ENCODE assay signal across 1 cellular context in genomic region chr6:108562503-108562993, GRCh38.
TF ChIP-seq lines count a peak whose summit lies in the region.

No MANE protein-coding gene starts in this region.

TF ChIP-seq in HepG2, 621 proteins besides CTCF, POLR2A, EP300 and RAD21 (continued from another document and continues in another):
- TF ChIP-seq MXD1 (CRISPR knock-in tag; IDR thresholded peaks at IDR 0.05) (peak; percentile 40; the same call in 1 of the 2 replicates), ZNF879 (CRISPR knock-in tag; IDR thresholded peaks at IDR 0.05) (no peak), ZNF577 (CRISPR knock-in tag; IDR thresholded peaks at IDR 0.05; ENCODE audit: borderline replicate concordance, low read depth) (no peak), CCAR2 (optimal IDR thresholded peaks at IDR 0.05; ENCODE audit: low read depth, low read length) (no peak), PCBP1 (IDR thresholded peaks at IDR 0.05; ENCODE audit: borderline replicate concordance, low read depth, low read length) (no peak), YEATS2 (CRISPR knock-in tag; IDR thresholded peaks at IDR 0.05; ENCODE audit: borderline replicate concordance) (peak; percentile 33; the same call in 1 of the 2 replicates), ZNF558 (CRISPR knock-in tag; IDR thresholded peaks at IDR 0.05; ENCODE audit: borderline replicate concordance) (no peak), ZSCAN25 (CRISPR knock-in tag; IDR thresholded peaks at IDR 0.05) (no peak), ZBTB7B (CRISPR knock-in tag; IDR thresholded peaks at IDR 0.05) (no peak), PBX3 (CRISPR knock-in tag; IDR thresholded peaks at IDR 0.05; ENCODE audit: borderline replicate concordance) (no peak), ZMYM4 (CRISPR knock-in tag; IDR thresholded peaks at IDR 0.05) (peak; percentile 65), FOSL1 (CRISPR knock-in tag; IDR thresholded peaks at IDR 0.05; ENCODE audit: borderline replicate concordance) (no peak), USF2 (IDR thresholded peaks at IDR 0.05; ENCODE audit: low read depth, low read length) (peak; percentile 82), USF2 (CRISPR knock-in tag; IDR thresholded peaks at IDR 0.05; ENCODE audit: borderline replicate concordance) (peak; percentile 85; the same call in 1 of the 2 replicates), SUZ12 (IDR thresholded peaks at IDR 0.05; ENCODE audit: low read depth, low read length) (no peak), CREM (IDR thresholded peaks at IDR 0.05) (no peak), CREM (CRISPR knock-in tag; IDR thresholded peaks at IDR 0.05) (no peak), SMYD3 (CRISPR knock-in tag; IDR thresholded peaks at IDR 0.05) (no peak), ESRRA (CRISPR knock-in tag; IDR thresholded peaks at IDR 0.05; ENCODE audit: low read depth) (no peak; the same call in 1 of the 2 replicates), ZNF800 (CRISPR knock-in tag; IDR thresholded peaks at IDR 0.05) (no peak; the same call in 1 of the 2 replicates), ZSCAN29 (CRISPR knock-in tag; conservative IDR thresholded peaks at IDR 0.05) (no peak), ZSCAN31 (CRISPR knock-in tag; IDR thresholded peaks at IDR 0.05; ENCODE audit: low read depth) (no peak), HIVEP1 (CRISPR knock-in tag; IDR thresholded peaks at IDR 0.05) (no peak), ZNF326 (CRISPR knock-in tag; IDR thresholded peaks at IDR 0.05; ENCODE audit: borderline replicate concordance) (no peak), U2AF2 (IDR thresholded peaks at IDR 0.05; ENCODE audit: low read depth, low read length) (no peak), SMARCC2 (IDR thresholded peaks at IDR 0.05) (no peak), BRCA1 (CRISPR knock-in tag; IDR thresholded peaks at IDR 0.05) (no peak), SIX1 (CRISPR knock-in tag; IDR thresholded peaks at IDR 0.05; ENCODE audit: borderline replicate concordance) (no peak), GATAD2A (CRISPR knock-in tag; IDR thresholded peaks at IDR 0.05) (peak; percentile 52), ZNF780A (CRISPR knock-in tag; IDR thresholded peaks at IDR 0.05) (no peak), KDM6A (CRISPR knock-in tag; IDR thresholded peaks at IDR 0.05; ENCODE audit: low read depth) (no peak), CBX2 (IDR thresholded peaks at IDR 0.05; ENCODE audit: low read depth, low read length) (no peak), CBX2 (CRISPR knock-in tag; IDR thresholded peaks at IDR 0.05; ENCODE audit: low read depth) (no peak), ZFP37 (CRISPR knock-in tag; IDR thresholded peaks at IDR 0.05; ENCODE audit: borderline replicate concordance) (no peak), MIXL1 (CRISPR knock-in tag; IDR thresholded peaks at IDR 0.05) (no peak), ZC3H13 (CRISPR knock-in tag; IDR thresholded peaks at IDR 0.05) (0 out of 2 replicates have a peak, but pooled peaks have one; percentile 2), ATF4 (CRISPR knock-in tag; IDR thresholded peaks at IDR 0.05) (peak in 1 of 2 experiments; percentile 96; a peak in 2 of 4 replicates), ZNF44 (CRISPR knock-in tag; IDR thresholded peaks at IDR 0.05) (no peak), GABPA (IDR thresholded peaks at IDR 0.05; ENCODE audit: low read depth, low read length) (no peak), GABPA (CRISPR knock-in tag; IDR thresholded peaks at IDR 0.05; ENCODE audit: low read depth) (no peak), HDAC2 (CRISPR knock-in tag; IDR thresholded peaks at IDR 0.05) (peak; percentile 33; the same call in 1 of the 2 replicates), STAT6 (CRISPR knock-in tag; IDR thresholded peaks at IDR 0.05; ENCODE audit: borderline replicate concordance) (0 out of 2 replicates have a peak, but pooled peaks have one; percentile 34), ZNF207 (IDR thresholded peaks at IDR 0.05; ENCODE audit: borderline replicate concordance) (no peak), SKI (IDR thresholded peaks at IDR 0.05; ENCODE audit: partially characterized antibody) (no peak), ETV6 (CRISPR knock-in tag; conservative IDR thresholded peaks at IDR 0.05) (no peak)
- TF ChIP-seq, protein P1, sequence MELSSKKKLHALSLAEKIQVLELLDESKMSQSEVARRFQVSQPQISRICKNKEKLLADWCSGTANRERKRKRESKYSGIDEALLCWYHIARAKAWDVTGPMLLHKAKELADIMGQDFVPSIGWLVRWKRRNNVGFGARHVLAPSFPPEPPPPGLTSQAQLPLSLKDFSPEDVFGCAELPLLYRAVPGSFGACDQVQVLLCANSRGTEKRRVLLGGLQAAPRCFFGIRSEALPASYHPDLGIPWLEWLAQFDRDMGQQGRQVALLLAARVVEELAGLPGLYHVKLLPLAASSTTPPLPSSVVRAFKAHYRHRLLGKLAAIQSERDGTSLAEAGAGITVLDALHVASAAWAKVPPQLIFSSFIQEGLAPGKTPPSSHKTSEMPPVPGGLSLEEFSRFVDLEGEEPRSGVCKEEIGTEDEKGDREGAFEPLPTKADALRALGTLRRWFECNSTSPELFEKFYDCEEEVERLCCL (CRISPR knock-in tag; IDR thresholded peaks at IDR 0.05; ENCODE audit: borderline replicate concordance) = no peak
- TF ChIP-seq, protein P2, sequence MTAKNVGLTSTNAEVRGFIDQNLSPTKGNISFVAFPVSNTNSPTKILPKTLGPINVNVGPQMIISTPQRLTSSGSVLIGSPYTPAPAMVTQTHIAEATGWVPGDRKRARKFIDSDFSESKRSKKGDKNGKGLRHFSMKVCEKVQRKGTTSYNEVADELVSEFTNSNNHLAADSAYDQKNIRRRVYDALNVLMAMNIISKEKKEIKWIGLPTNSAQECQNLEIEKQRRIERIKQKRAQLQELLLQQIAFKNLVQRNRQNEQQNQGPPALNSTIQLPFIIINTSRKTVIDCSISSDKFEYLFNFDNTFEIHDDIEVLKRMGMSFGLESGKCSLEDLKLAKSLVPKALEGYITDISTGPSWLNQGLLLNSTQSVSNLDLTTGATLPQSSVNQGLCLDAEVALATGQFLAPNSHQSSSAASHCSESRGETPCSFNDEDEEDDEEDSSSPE (CRISPR knock-in tag; IDR thresholded peaks at IDR 0.05) = peak; percentile 74
- TF ChIP-seq, protein P3, sequence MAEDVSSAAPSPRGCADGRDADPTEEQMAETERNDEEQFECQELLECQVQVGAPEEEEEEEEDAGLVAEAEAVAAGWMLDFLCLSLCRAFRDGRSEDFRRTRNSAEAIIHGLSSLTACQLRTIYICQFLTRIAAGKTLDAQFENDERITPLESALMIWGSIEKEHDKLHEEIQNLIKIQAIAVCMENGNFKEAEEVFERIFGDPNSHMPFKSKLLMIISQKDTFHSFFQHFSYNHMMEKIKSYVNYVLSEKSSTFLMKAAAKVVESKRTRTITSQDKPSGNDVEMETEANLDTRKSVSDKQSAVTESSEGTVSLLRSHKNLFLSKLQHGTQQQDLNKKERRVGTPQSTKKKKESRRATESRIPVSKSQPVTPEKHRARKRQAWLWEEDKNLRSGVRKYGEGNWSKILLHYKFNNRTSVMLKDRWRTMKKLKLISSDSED (CRISPR knock-in tag; IDR thresholded peaks at IDR 0.05) = no peak
- TF ChIP-seq, protein P4, sequence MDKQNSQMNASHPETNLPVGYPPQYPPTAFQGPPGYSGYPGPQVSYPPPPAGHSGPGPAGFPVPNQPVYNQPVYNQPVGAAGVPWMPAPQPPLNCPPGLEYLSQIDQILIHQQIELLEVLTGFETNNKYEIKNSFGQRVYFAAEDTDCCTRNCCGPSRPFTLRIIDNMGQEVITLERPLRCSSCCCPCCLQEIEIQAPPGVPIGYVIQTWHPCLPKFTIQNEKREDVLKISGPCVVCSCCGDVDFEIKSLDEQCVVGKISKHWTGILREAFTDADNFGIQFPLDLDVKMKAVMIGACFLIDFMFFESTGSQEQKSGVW (CRISPR knock-in tag; IDR thresholded peaks at IDR 0.05; ENCODE audit: borderline replicate concordance) = no peak
- TF ChIP-seq, protein P5, sequence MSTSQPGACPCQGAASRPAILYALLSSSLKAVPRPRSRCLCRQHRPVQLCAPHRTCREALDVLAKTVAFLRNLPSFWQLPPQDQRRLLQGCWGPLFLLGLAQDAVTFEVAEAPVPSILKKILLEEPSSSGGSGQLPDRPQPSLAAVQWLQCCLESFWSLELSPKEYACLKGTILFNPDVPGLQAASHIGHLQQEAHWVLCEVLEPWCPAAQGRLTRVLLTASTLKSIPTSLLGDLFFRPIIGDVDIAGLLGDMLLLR (CRISPR knock-in tag; IDR thresholded peaks at IDR 0.05) = no peak; the same call in 1 of the 2 replicates
- TF ChIP-seq, protein P6, sequence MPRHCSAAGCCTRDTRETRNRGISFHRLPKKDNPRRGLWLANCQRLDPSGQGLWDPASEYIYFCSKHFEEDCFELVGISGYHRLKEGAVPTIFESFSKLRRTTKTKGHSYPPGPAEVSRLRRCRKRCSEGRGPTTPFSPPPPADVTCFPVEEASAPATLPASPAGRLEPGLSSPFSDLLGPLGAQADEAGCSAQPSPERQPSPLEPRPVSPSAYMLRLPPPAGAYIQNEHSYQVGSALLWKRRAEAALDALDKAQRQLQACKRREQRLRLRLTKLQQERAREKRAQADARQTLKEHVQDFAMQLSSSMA (CRISPR knock-in tag; IDR thresholded peaks at IDR 0.05) = no peak
- TF ChIP-seq, protein P7, sequence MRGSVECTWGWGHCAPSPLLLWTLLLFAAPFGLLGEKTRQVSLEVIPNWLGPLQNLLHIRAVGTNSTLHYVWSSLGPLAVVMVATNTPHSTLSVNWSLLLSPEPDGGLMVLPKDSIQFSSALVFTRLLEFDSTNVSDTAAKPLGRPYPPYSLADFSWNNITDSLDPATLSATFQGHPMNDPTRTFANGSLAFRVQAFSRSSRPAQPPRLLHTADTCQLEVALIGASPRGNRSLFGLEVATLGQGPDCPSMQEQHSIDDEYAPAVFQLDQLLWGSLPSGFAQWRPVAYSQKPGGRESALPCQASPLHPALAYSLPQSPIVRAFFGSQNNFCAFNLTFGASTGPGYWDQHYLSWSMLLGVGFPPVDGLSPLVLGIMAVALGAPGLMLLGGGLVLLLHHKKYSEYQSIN (CRISPR knock-in tag; IDR thresholded peaks at IDR 0.05; ENCODE audit: borderline replicate concordance) = no peak
